8 cellular contexts compared by ENCODE assay signal in the genomic region with DNA sequence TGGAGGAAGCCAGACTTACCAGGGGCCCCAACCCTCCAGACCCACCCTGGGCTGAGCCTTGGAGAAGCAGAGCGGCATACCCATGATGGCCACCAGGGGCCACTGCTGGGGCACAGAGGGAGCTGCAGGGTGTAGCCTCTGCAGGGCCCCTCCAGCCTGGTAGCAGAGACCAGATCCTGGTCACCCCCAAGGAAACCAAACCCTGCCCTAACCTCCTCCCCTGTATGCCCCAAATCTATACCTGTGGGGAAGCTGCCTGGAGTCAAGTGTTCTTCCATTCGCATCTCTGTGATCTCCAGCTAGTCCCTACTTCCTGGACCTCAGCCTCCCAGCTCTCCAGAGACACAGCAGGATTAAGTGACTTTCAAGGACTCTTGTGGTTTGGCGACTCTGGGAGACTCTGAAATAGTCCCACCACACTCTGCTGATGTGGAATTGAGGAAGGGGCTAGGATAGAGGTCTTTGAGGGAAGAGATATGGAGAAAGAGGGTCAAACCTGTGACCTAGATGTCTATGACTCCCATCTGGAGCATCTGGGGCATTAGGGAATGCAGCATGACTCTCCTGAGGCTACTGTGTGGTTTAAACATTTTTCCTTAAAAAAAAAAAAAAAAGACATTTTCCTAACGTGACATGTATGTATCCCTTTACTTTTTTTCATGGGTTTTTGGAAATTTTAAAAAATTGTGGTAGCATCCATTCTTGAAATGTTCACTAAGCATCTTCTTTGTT.
DNase-seq lines count a peak whose midpoint lies in the region; ATAC-seq and TF ChIP-seq lines count a peak whose summit lies in the region.

No MANE protein-coding gene starts in this region.

- H3K27me3 Mint-ChIP-seq in Caco-2 (ENCODE audit: insufficient read depth, unreplicated experiment): no peaks in the 10 kb centered on the region

- H3K4me3 Mint-ChIP-seq in Caco-2 (ENCODE audit: unreplicated experiment): no peak overlapping the region

- H3K36me3 ChIP-seq in Caco-2 (ENCODE audit: control insufficient read depth, insufficient read depth, low read length) (no peaks in the 10 kb centered on the region), MG63 (peaks cover 53% of the 10 kb centered on the region), WERI-Rb-1 (peaks cover 23% of the 10 kb centered on the region), breast epithelium (no peaks in the 10 kb centered on the region)

- H3K27ac Mint-ChIP-seq in Caco-2 (ENCODE audit: unreplicated experiment): no peak overlapping the region

- BruUV-seq in Caco-2 (replicated peaks; lab: Mats Ljungman, UMichigan): no TSS peak

- H3K27ac ChIP-seq in WERI-Rb-1: peak overlapping the region; percentile 6; the same call in 1 of the 2 replicates
- peak overlapping the region in 1 of 2 donors; percentile 51 for H3K27ac ChIP-seq in breast epithelium

- TF ChIP-seq POLR2A in breast epithelium (IDR thresholded peaks at IDR 0.05): no peak

- intact Hi-C loops in Caco-2 (cut with micrococcal nuclease; ENCODE audit: unreplicated experiment) (loop anchor here (1.0 kb wide), 1 partner anchor 84 kb away; no protein-coding TSS in a partner anchor), breast epithelium (cut with DNase I; ENCODE audit: low total_unique reads) (loop anchor here (2.0 kb wide), 1 partner anchor 75 kb away; no protein-coding TSS in a partner anchor)

- H3K9me3 Mint-ChIP-seq in Caco-2 (ENCODE audit: unreplicated experiment): no peaks in the 10 kb centered on the region

- ATAC-seq in GM21367 (IDR thresholded peaks at IDR 0.05; ENCODE audit: unreplicated experiment) (peak; percentile 74), GM18870 (IDR thresholded peaks at IDR 0.05; ENCODE audit: unreplicated experiment) (no peak)

- TF ChIP-seq CTCF in Caco-2 (IDR thresholded peaks at IDR 0.05; ENCODE audit: insufficient read depth in 1 of 2, low read depth in 1 of 2, low read length in 1 of 2, severe bottlenecking in 1 of 2, unreplicated experiment in 1 of 2) (peak; percentile 94 to 95), WERI-Rb-1 (IDR thresholded peaks at IDR 0.05; ENCODE audit: low read depth, low read length) (peak; percentile 100), breast epithelium (IDR thresholded peaks at IDR 0.05) (peak; percentile 87 to 93 (median 89))

- H3K36me3 Mint-ChIP-seq in Caco-2 (ENCODE audit: insufficient read depth, unreplicated experiment): no peaks in the 10 kb centered on the region

- H3K27me3 ChIP-seq in Caco-2 (replicated peaks; ENCODE audit: control insufficient read depth, insufficient read depth, low read length) (no peaks in the 10 kb centered on the region), MG63 (no peaks in the 10 kb centered on the region), WERI-Rb-1 (ENCODE audit: insufficient read depth, low read depth, severe bottlenecking) (no peaks in the 10 kb centered on the region), breast epithelium (no peaks in the 10 kb centered on the region)

- DNase-seq in Caco-2 (peak; percentile 64 to 80), MG63 (peak; percentile 71), WERI-Rb-1 (peak; percentile 93), breast epithelium (ENCODE audit: low spot score in 2 of 2) (peak; percentile 48 to 66), left kidney (ENCODE audit: low read depth, low spot score) (peak; percentile 76)
- peak; percentile 60 for DNase-seq in stimulated activated CD4-positive, alpha-beta T cell treated with anti-CD3 and anti-CD28 coated beads, Interleukin-4, amount 100 ng/mL, for 24 hours

- H3K4me1 ChIP-seq in Caco-2 (0 out of 2 replicates have a peak, but pooled peaks cover 8% of the 10 kb centered on the region), breast epithelium (peaks cover 0 to 9% of the 10 kb centered on the region in 2 donors)

- CTCF ChIA-PET in Caco-2 (lab: Charles Lee): interaction anchor here (0.6 to 8.1 kb wide), 22 partner anchors 10 to 291 kb away, joined by 3 to 178 read pairs (median 4); no protein-coding TSS in a partner anchor

- no peaks in the 10 kb centered on the region for H3K4me1 Mint-ChIP-seq in Caco-2 (ENCODE audit: low read depth, unreplicated experiment)

- H3K4me3 ChIP-seq in Caco-2 (ENCODE audit: low read depth, low read length) (no peak overlapping the region), MG63 (no peak overlapping the region), WERI-Rb-1 (ENCODE audit: low read depth, low read length) (no peak overlapping the region), breast epithelium (no peak overlapping the region)

- POLR2A ChIA-PET in Caco-2 (lab: Charles Lee): interaction anchor here (0.6 kb wide), 1 partner anchor 64 kb away, joined by 3 read pairs; no protein-coding TSS in a partner anchor

- no peaks in the 10 kb centered on the region for H3K9me3 ChIP-seq in Caco-2
- H3K9me3 ChIP-seq in MG63: no peaks in the 10 kb centered on the region
- H3K9me3 ChIP-seq in WERI-Rb-1 (ENCODE audit: severe bottlenecking): no peaks in the 10 kb centered on the region
- no peaks in the 10 kb centered on the region for H3K9me3 ChIP-seq in breast epithelium
